8 cellular contexts compared by ENCODE assay signal in the genomic region with DNA sequence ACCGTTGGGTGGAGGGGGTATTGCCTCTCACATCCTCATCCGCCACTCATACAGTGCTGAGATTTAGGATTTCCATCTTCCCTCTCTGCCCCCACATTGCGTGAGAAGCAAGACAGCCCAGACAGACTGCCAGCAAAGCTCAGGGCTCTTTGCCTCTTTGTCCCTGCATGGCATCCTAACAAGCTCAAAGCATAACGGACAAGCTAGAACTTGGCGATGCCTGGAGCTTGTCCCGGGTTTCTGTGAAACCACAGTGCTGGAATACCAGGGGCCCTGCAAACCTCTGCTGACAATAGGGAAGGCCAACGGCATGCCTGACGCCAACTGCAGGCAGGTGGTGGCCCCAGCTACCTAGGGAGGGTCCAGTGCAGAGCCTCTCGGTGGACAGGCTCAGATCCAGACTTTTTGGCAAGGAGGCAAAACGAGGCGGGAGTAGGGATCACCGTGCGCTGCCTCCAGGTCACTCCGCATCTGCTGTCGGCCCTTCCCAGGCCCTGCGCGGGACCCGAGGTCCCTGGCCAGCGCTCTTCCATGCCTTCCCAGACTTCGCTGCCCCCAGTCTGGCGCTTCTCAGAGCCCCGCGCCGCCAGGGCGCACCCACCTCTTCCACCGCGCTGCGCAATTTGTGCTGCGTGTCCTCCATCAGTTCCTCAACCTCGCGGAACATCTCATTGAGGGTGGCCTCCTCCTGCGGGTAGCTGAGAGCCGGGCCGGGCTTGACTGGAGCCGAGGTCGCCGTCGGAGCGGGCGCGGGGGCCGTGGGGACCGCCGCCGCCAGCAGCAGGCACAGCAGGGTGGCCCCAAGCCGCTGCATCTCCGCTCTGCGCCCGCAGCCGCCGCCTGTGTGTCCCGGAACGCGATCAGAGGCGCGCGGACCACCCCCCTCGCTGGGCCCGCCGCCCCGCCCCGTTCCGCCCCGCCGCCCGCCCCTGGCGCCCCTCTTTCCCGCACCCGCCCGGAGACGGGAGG. TPM values are rescaled to one million over a fixed set of nuclear protein-coding genes. Genes with fewer than 3 reads are reported as not detected.
DNase-seq lines count a peak whose midpoint lies in the region; ATAC-seq, FAIRE-seq and TF ChIP-seq lines count a peak whose summit lies in the region.

Gene DKK3, minus strand, starts transcription at position 858 of the 969 bp plus-strand sequence. Its CDS starts 44 bp downstream, at position 814.

- H3K4me3 Mint-ChIP-seq in activated naive CD4-positive, alpha-beta T cell treated with anti-CD3 and anti-CD28 coated beads for 36 hours: peak within 1 kb of the TSS; percentile 58

- TF ChIP-seq CTCF in bronchial epithelial cell (IDR thresholded peaks at IDR 0.05; ENCODE audit: insufficient read depth, low read length, severe bottlenecking): no peak

- no peaks in the 10 kb centered on the region for H3K36me3 ChIP-seq in bronchial epithelial cell (ENCODE audit: control insufficient read depth, insufficient read depth, low read length)

- CTCF ChIA-PET in activated naive CD4-positive, alpha-beta T cell treated with anti-CD3 and anti-CD28 coated beads for 36 hours (lab: Charles Lee): interaction anchor here (1.3 kb wide), 1 partner anchor 37 kb away, joined by 3 read pairs; no protein-coding TSS in a partner anchor

- H3K36me3 Mint-ChIP-seq in activated naive CD4-positive, alpha-beta T cell treated with anti-CD3 and anti-CD28 coated beads for 36 hours (ENCODE audit: low read depth): no peaks in the 10 kb centered on the region

- no peaks in the 10 kb centered on the region for H3K9me3 Mint-ChIP-seq in activated naive CD4-positive, alpha-beta T cell treated with anti-CD3 and anti-CD28 coated beads for 36 hours

- H3K27me3 Mint-ChIP-seq in activated naive CD4-positive, alpha-beta T cell treated with anti-CD3 and anti-CD28 coated beads for 36 hours (ENCODE audit: low read depth): peaks cover 67% of the 10 kb centered on the region

- H3K27ac Mint-ChIP-seq in activated naive CD4-positive, alpha-beta T cell treated with anti-CD3 and anti-CD28 coated beads for 36 hours: no peak within 1 kb of the TSS

- no peaks in the 10 kb centered on the region for H3K27me3 ChIP-seq in bronchial epithelial cell (ENCODE audit: control insufficient read depth, insufficient read depth, low read length)

- no peak for DNase-seq in activated naive CD4-positive, alpha-beta T cell treated with anti-CD3 and anti-CD28 coated beads for 36 hours
- DNase-seq in activated naive CD4-positive, alpha-beta T cell treated with anti-CD3 and anti-CD28 coated beads, Interleukin-2, amount 50 U/mL, for 16 hours: no peak
- peak; percentile 81 for DNase-seq in bronchial epithelial cell (ENCODE audit: low read depth)
- peak; percentile 65 for DNase-seq in iPS-NIHi11 (ENCODE audit: low spot score)
- no peak for DNase-seq in skeletal muscle cell (ENCODE audit: low read depth)
- no peak for DNase-seq in HUDEP-2 (lab: John Stamatoyannopoulos, UW; ENCODE audit: unreplicated experiment in 76 of 76)

- ATAC-seq in GM18498 (IDR thresholded peaks at IDR 0.05; ENCODE audit: unreplicated experiment) (no peak), GM18861 (IDR thresholded peaks at IDR 0.05; ENCODE audit: unreplicated experiment) (no peak)

- peaks cover 12% of the 10 kb centered on the region for H3K4me1 Mint-ChIP-seq in activated naive CD4-positive, alpha-beta T cell treated with anti-CD3 and anti-CD28 coated beads for 36 hours (ENCODE audit: low read depth)

- H3K4me3 ChIP-seq in bronchial epithelial cell (ENCODE audit: low read depth, low read length) (peak within 1 kb of the TSS; percentile 45), skeletal muscle cell (ENCODE audit: low read depth, low read length) (peak within 1 kb of the TSS; percentile 75)

- intact Hi-C loops in activated naive CD4-positive, alpha-beta T cell treated with anti-CD3 and anti-CD28 coated beads for 36 hours (cut with micrococcal nuclease): no loop called here

- FAIRE-seq in bronchial epithelial cell (lab: Jason Lieb, UNC): no peak

RNA-seq across cellular contexts. Expression of gene DKK3, which starts in this region (rescaled TPM):
- total RNA-seq in activated naive CD4-positive, alpha-beta T cell treated with anti-CD3 and anti-CD28 coated beads for 36 hours: not detected
- 72.4 and 134 TPM in 2 replicates for total RNA-seq in bronchial epithelial cell

Comparison
In these comparisons a context has a peak if more than half of its experiments do, and no peak if none do; other contexts are left out.
1. RNA of gene DKK3 (total RNA-seq): 72.4 to 134 TPM in bronchial epithelial cell; not detected in activated naive CD4-positive, alpha-beta T cell treated with anti-CD3 and anti-CD28 coated beads for 36 hours; every median in the first group is over 10 times any median in the second.
2. DNase-seq: peak in bronchial epithelial cell (single experiment) and iPS-NIHi11 (single experiment); none in activated naive CD4-positive, alpha-beta T cell treated with anti-CD3 and anti-CD28 coated beads for 36 hours (single experiment), activated naive CD4-positive, alpha-beta T cell treated with anti-CD3 and anti-CD28 coated beads, Interleukin-2, amount 50 U/mL, for 16 hours (single experiment), skeletal muscle cell (single experiment) and HUDEP-2 (0 of 76).